ENCODE assay signal across 8 cellular contexts in genomic region chr14:74608959-74609611, GRCh38. TPM values are rescaled to one million over a fixed set of nuclear protein-coding genes. Genes with fewer than 3 reads are reported as not detected.
DNase-seq lines count a peak whose midpoint lies in the region; ATAC-seq, FAIRE-seq and TF ChIP-seq lines count a peak whose summit lies in the region.

No MANE protein-coding gene starts in this region.

- TF ChIP-seq CTCF in MM.1S (IDR thresholded peaks at IDR 0.05; ENCODE audit: low read length) (peak; percentile 78), RWPE1 (conservative IDR thresholded peaks at IDR 0.05; ENCODE audit: low read depth) (peak; percentile 97), fibroblast of villous mesenchyme (IDR thresholded peaks at IDR 0.05; ENCODE audit: insufficient read depth, low read depth, low read length) (peak; percentile 100), suprapubic skin (IDR thresholded peaks at IDR 0.05) (peak; percentile 94 to 98)

- FAIRE-seq in G401.6 (lab: Jason Lieb, UNC): peak; percentile 91

- no peak for TF ChIP-seq EP300 in suprapubic skin (IDR thresholded peaks at IDR 0.05)

- peak overlapping the region; percentile 65; the same call in 1 of the 2 replicates for H2AFZ ChIP-seq in MM.1S (ENCODE audit: low read length)

- H3K4me1 ChIP-seq in MM.1S (ENCODE audit: low read length) (no peaks in the 10 kb centered on the region), suprapubic skin (peaks cover 54% of the 10 kb centered on the region)

- H3K4me1 Mint-ChIP-seq in activated T-helper 2 cell treated with anti-CD3 and anti-CD28 coated beads, Interferon-gamma antibody, Interleukin-2, Interleukin-4, amounts not matched to agents 10 μg/mL and 5 μg/mL and 100 μg/mL, durations not matched to agents 14 hours and 24 hours and 36 hours (ENCODE audit: low read depth): peaks cover 7% of the 10 kb centered on the region

- H3K9me3 ChIP-seq in MM.1S (replicated peaks; ENCODE audit: insufficient read depth, low read length) (no peaks in the 10 kb centered on the region), suprapubic skin (no peaks in the 10 kb centered on the region)

- H3K79me2 ChIP-seq in MM.1S (ENCODE audit: low read length): no peaks in the 10 kb centered on the region

- no peaks in the 10 kb centered on the region for H3K9me3 Mint-ChIP-seq in activated T-helper 2 cell treated with anti-CD3 and anti-CD28 coated beads, Interferon-gamma antibody, Interleukin-2, Interleukin-4, amounts not matched to agents 10 μg/mL and 5 μg/mL and 100 μg/mL, durations not matched to agents 14 hours and 24 hours and 36 hours

- no peaks in the 10 kb centered on the region for H3K36me3 Mint-ChIP-seq in activated T-helper 2 cell treated with anti-CD3 and anti-CD28 coated beads, Interferon-gamma antibody, Interleukin-2, Interleukin-4, amounts not matched to agents 10 μg/mL and 5 μg/mL and 100 μg/mL, durations not matched to agents 14 hours and 24 hours and 36 hours (ENCODE audit: low read depth)

- peak; percentile 51 for DNase-seq in MM.1S
- peak; percentile 58 for DNase-seq in RWPE1 (ENCODE audit: low spot score)
- peak; percentile 71 for DNase-seq in activated T-helper 2 cell treated with anti-CD3 and anti-CD28 coated beads, Interferon-gamma antibody, Interleukin-2, Interleukin-4, amounts not matched to agents 10 μg/mL and 5 μg/mL and 100 μg/mL, durations not matched to agents 14 hours and 24 hours and 36 hours (ENCODE audit: low spot score)
- DNase-seq in fibroblast of villous mesenchyme (ENCODE audit: low read depth): peak; percentile 90
- DNase-seq in nucleus accumbens (lab: John Stamatoyannopoulos, UW): peak in 51 of 56 donors; percentile 5 to 89 (median 52)
- DNase-seq in suprapubic skin (ENCODE audit: low spot score in 2 of 2): peak; percentile 91 to 92

- H3K4me3 ChIP-seq in MM.1S (ENCODE audit: low read length) (no peak overlapping the region), fibroblast of villous mesenchyme (ENCODE audit: low read depth, low read length) (peak overlapping the region; percentile 74), suprapubic skin (no peak overlapping the region)

- intact Hi-C loops in activated T-helper 2 cell treated with anti-CD3 and anti-CD28 coated beads, Interferon-gamma antibody, Interleukin-2, Interleukin-4, amounts not matched to agents 10 μg/mL and 5 μg/mL and 100 μg/mL, durations not matched to agents 14 hours and 24 hours and 36 hours (cut with micrococcal nuclease): loop anchor here (2.0 to 5.0 kb wide), 2 partner anchors 103 to 196 kb away; partner anchors contain the start of genes AREL1 and FCF1

- H3K27ac ChIP-seq in MM.1S (ENCODE audit: low read length): no peak overlapping the region
- H3K27ac ChIP-seq in RWPE1: peak overlapping the region; percentile 84
- H3K27ac ChIP-seq in suprapubic skin: no peak overlapping the region

- no peak overlapping the region for H3K27ac Mint-ChIP-seq in activated T-helper 2 cell treated with anti-CD3 and anti-CD28 coated beads, Interferon-gamma antibody, Interleukin-2, Interleukin-4, amounts not matched to agents 10 μg/mL and 5 μg/mL and 100 μg/mL, durations not matched to agents 14 hours and 24 hours and 36 hours

- no peak overlapping the region for H3K4me3 Mint-ChIP-seq in activated T-helper 2 cell treated with anti-CD3 and anti-CD28 coated beads, Interferon-gamma antibody, Interleukin-2, Interleukin-4, amounts not matched to agents 10 μg/mL and 5 μg/mL and 100 μg/mL, durations not matched to agents 14 hours and 24 hours and 36 hours (ENCODE audit: low read depth)

- H4K20me1 ChIP-seq in MM.1S (ENCODE audit: insufficient read depth, low read length): no peaks in the 10 kb centered on the region

- POLR2A ChIA-PET in RWPE1 (lab: Yijun Ruan, JAX; ENCODE audit: low non-redundant PET): interaction anchor here (0.6 kb wide), 1 partner anchor 1537 kb away, joined by 7 read pairs; no protein-coding TSS in a partner anchor

- TF ChIP-seq POLR2A in suprapubic skin (IDR thresholded peaks at IDR 0.05): no peak

- H3K27me3 ChIP-seq in MM.1S (replicated peaks; ENCODE audit: insufficient read depth, low read length): 0 out of 2 replicates have a peak, but pooled peaks cover 5% of the 10 kb centered on the region
- peaks cover 4% of the 10 kb centered on the region for H3K27me3 ChIP-seq in suprapubic skin

- H3K27me3 Mint-ChIP-seq in activated T-helper 2 cell treated with anti-CD3 and anti-CD28 coated beads, Interferon-gamma antibody, Interleukin-2, Interleukin-4, amounts not matched to agents 10 μg/mL and 5 μg/mL and 100 μg/mL, durations not matched to agents 14 hours and 24 hours and 36 hours (ENCODE audit: low read depth): peaks cover 29% of the 10 kb centered on the region

- H3K36me3 ChIP-seq in MM.1S (replicated peaks; ENCODE audit: insufficient read depth, low read length) (no peaks in the 10 kb centered on the region), suprapubic skin (no peaks in the 10 kb centered on the region)

- H3K4me2 ChIP-seq in MM.1S (ENCODE audit: low read depth, low read length): peak overlapping the region; percentile 45; the same call in 1 of the 2 replicates

- no peak for ATAC-seq in HG03045 (IDR thresholded peaks at IDR 0.05; ENCODE audit: unreplicated experiment)

- no peak overlapping the region for H3K9ac ChIP-seq in MM.1S (ENCODE audit: low read length)

- H3F3A ChIP-seq in MM.1S (ENCODE audit: insufficient read depth, low read length): no peaks in the 10 kb centered on the region

- CTCF ChIA-PET in RWPE1 (lab: Yijun Ruan, JAX): interaction anchor here (0.6 to 2.0 kb wide), 25 partner anchors 8 to 268 kb away, joined by 3 to 11 read pairs (median 4); partner anchors contain the start of gene YLPM1

- H3K9me2 ChIP-seq in MM.1S (replicated peaks; ENCODE audit: insufficient read depth, low read length): no peaks in the 10 kb centered on the region

- 37% methylated on average over 4 of the region's 4 CpGs for WGBS in suprapubic skin

RNA-seq across cellular contexts. Expression of gene LTBP2, which starts 3.0 kb away (rescaled TPM):
- total RNA-seq in activated T-helper 2 cell treated with anti-CD3 and anti-CD28 coated beads, Interferon-gamma antibody, Interleukin-2, Interleukin-4, amounts not matched to agents 10 μg/mL and 5 μg/mL and 100 μg/mL, durations not matched to agents 14 hours and 24 hours and 36 hours: 0.07 and 0.23 TPM in 2 replicates
- total RNA-seq in fibroblast of villous mesenchyme (210 and 339 TPM in 2 replicates), suprapubic skin (10 to 100 TPM; 19.6 to 36.0 (median 26.2) TPM)

Comparison
In these comparisons a context has a peak if more than half of its experiments do, and no peak if none do; other contexts are left out.
1. RNA of gene LTBP2, which starts 3.0 kb away (total RNA-seq): 210 to 339 TPM in fibroblast of villous mesenchyme and 19.6 to 36.0 TPM in suprapubic skin; 0.07 to 0.23 TPM in activated T-helper 2 cell treated with anti-CD3 and anti-CD28 coated beads, Interferon-gamma antibody, Interleukin-2, Interleukin-4, amounts not matched to agents 10 μg/mL and 5 μg/mL and 100 μg/mL, durations not matched to agents 14 hours and 24 hours and 36 hours; every median in the first group is over 10 times any median in the second.
2. Peak in every context shown above with its lines, with median percentiles within 50 percentile points of each other: DNase-seq and CTCF ChIP-seq.